Comparison of ENCODE assay signal across 8 cellular contexts in genomic region chr1:229855999-229856650, GRCh38.
DNase-seq lines count a peak whose midpoint lies in the region; ATAC-seq and TF ChIP-seq lines count a peak whose summit lies in the region.

No MANE protein-coding gene starts in this region.

- H3K27me3 ChIP-seq in body of pancreas: no peaks in the 10 kb centered on the region

- H3K4me1 ChIP-seq in body of pancreas: peaks cover 9% of the 10 kb centered on the region

- 22 to 43% methylated on average over 5 to 7 of the region's 7 CpGs for WGBS in body of pancreas, 2 donors

- no peaks in the 10 kb centered on the region for H3K36me3 ChIP-seq in body of pancreas (replicated peaks in 1 of 2; ENCODE audit: insufficient read depth in 1 of 2, low read depth in 2 of 2)

- TF ChIP-seq CTCF in body of pancreas (IDR thresholded peaks at IDR 0.05) (peak in 2 of 7 experiments; percentile 1 to 7), omental fat pad (IDR thresholded peaks at IDR 0.05) (no peak)

- H3K27ac ChIP-seq in body of pancreas: peak overlapping the region in 3 of 4 donors; percentile 43 to 53 (median 51)

- H3K4me3 ChIP-seq in body of pancreas: no peak overlapping the region

- peak; percentile 27 for DNase-seq in activated T-cell treated with anti-CD3 and anti-CD28 coated beads, Interleukin-2, amount 50 U/mL, for 1 hour
- no peak for DNase-seq in activated T-cell treated with anti-CD3 and anti-CD28 coated beads for 4 hours
- DNase-seq in MV-4-11 (lab: John Stamatoyannopoulos, UW): peak; percentile 57
- peak; percentile 68 to 84 (median 78) for DNase-seq in body of pancreas
- peak; percentile 12 for DNase-seq in stimulated activated naive CD8-positive, alpha-beta T cell treated with anti-CD3 and anti-CD28 coated beads, Interleukin-15, Interleukin-2, amounts not matched to agents 100 U/mL and 50 U/mL, for 24 hours
- no peak for DNase-seq in kidney tubule cell (ENCODE audit: low spot score)
- no peak for DNase-seq in omental fat pad (ENCODE audit: low spot score)

- no peak for TF ChIP-seq POLR2A in body of pancreas (IDR thresholded peaks at IDR 0.05)

- H3K9me3 ChIP-seq in body of pancreas: no peaks in the 10 kb centered on the region

- ATAC-seq in HG02588 (IDR thresholded peaks at IDR 0.05; ENCODE audit: unreplicated experiment): peak; percentile 97
- ATAC-seq in body of pancreas: peak; percentile 96
- peak; percentile 53 for ATAC-seq in stimulated activated naive CD8-positive, alpha-beta T cell treated with anti-CD3 and anti-CD28 coated beads, Interleukin-15, Interleukin-2, amounts not matched to agents 100 U/mL and 50 U/mL, for 24 hours
- no peak for ATAC-seq in omental fat pad (ENCODE audit: low FRiP score)

- intact Hi-C loops in body of pancreas (cut with DNase I): no loop called here

Comparison
In these comparisons a context has a peak if more than half of its experiments do, and no peak if none do; other contexts are left out.
1. DNase-seq: peak in activated T-cell treated with anti-CD3 and anti-CD28 coated beads, Interleukin-2, amount 50 U/mL, for 1 hour (single experiment), MV-4-11 (single experiment), body of pancreas (4 of 4) and stimulated activated naive CD8-positive, alpha-beta T cell treated with anti-CD3 and anti-CD28 coated beads, Interleukin-15, Interleukin-2, amounts not matched to agents 100 U/mL and 50 U/mL, for 24 hours (single experiment); none in activated T-cell treated with anti-CD3 and anti-CD28 coated beads for 4 hours (single experiment), kidney tubule cell (single experiment) and omental fat pad (single experiment).